Comparison of ENCODE assay signal across 1 cellular context in genomic region chr20:611047-611842, GRCh38.
TF ChIP-seq lines count a peak whose summit lies in the region.

No MANE protein-coding gene starts in this region.

TF ChIP-seq in K562, 482 proteins besides CTCF, POLR2A, EP300 and RAD21:
- TF ChIP-seq ADNP (tag; IDR thresholded peaks at IDR 0.05) (no peak), FOXP1 (CRISPR knock-in tag; IDR thresholded peaks at IDR 0.05) (0 out of 2 replicates have a peak, but pooled peaks have one; percentile 25), ETV6 (IDR thresholded peaks at IDR 0.05; ENCODE audit: borderline replicate concordance in 1 of 2, low read depth in 2 of 2, low read length in 1 of 2) (no peak), ETV6 (CRISPR knock-in tag; IDR thresholded peaks at IDR 0.05; ENCODE audit: borderline replicate concordance) (no peak), ZKSCAN1 (IDR thresholded peaks at IDR 0.05; ENCODE audit: low read depth, low read length) (0 out of 2 replicates have a peak, but pooled peaks have one; percentile 46)
- TF ChIP-seq, protein P1, sequence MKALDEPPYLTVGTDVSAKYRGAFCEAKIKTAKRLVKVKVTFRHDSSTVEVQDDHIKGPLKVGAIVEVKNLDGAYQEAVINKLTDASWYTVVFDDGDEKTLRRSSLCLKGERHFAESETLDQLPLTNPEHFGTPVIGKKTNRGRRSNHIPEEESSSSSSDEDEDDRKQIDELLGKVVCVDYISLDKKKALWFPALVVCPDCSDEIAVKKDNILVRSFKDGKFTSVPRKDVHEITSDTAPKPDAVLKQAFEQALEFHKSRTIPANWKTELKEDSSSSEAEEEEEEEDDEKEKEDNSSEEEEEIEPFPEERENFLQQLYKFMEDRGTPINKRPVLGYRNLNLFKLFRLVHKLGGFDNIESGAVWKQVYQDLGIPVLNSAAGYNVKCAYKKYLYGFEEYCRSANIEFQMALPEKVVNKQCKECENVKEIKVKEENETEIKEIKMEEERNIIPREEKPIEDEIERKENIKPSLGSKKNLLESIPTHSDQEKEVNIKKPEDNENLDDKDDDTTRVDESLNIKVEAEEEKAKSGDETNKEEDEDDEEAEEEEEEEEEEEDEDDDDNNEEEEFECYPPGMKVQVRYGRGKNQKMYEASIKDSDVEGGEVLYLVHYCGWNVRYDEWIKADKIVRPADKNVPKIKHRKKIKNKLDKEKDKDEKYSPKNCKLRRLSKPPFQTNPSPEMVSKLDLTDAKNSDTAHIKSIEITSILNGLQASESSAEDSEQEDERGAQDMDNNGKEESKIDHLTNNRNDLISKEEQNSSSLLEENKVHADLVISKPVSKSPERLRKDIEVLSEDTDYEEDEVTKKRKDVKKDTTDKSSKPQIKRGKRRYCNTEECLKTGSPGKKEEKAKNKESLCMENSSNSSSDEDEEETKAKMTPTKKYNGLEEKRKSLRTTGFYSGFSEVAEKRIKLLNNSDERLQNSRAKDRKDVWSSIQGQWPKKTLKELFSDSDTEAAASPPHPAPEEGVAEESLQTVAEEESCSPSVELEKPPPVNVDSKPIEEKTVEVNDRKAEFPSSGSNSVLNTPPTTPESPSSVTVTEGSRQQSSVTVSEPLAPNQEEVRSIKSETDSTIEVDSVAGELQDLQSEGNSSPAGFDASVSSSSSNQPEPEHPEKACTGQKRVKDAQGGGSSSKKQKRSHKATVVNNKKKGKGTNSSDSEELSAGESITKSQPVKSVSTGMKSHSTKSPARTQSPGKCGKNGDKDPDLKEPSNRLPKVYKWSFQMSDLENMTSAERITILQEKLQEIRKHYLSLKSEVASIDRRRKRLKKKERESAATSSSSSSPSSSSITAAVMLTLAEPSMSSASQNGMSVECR (CRISPR knock-in tag; IDR thresholded peaks at IDR 0.05): 0 out of 2 replicates have a peak, but pooled peaks have one; percentile 20
